20 cellular contexts compared by ENCODE assay signal in genomic region chr12:82857911-82858533, GRCh38.
DNase-seq lines count a peak whose midpoint lies in the region; ATAC-seq and TF ChIP-seq lines count a peak whose summit lies in the region.
"Had no signal": no experiment of that assay in that cellular context is flagged by ENCODE, and none has a peak within 500 bp of the region (broad histone marks: within the 10 kb centered on the region; RNA-seq: fewer than 3 reads in every experiment).

No MANE protein-coding gene starts in this region.

- H3K4me3 Mint-ChIP-seq in endodermal cell = no peak overlapping the region
- H3K4me3 Mint-ChIP-seq in T-helper 2 cell treated with Interferon-gamma antibody and Interleukin-4, amounts not matched to agents 5 μg/mL and 100 μg/mL, for 36 hours = no peak overlapping the region
- H3K4me3 Mint-ChIP-seq: activated CD4-positive, alpha-beta T cell treated with anti-CD3 and anti-CD28 coated beads for 36 hours; naive B cell; type B pancreatic cell had no signal

- peak overlapping the region; percentile 10 for H2BK5ac ChIP-seq in mesenchymal stem cell (ENCODE audit: low read depth, low read length, poor library complexity, severe bottlenecking)

- H2BK15ac ChIP-seq in mesenchymal stem cell (ENCODE audit: low read depth, poor library complexity, severe bottlenecking) = no peak overlapping the region

- H3K23ac ChIP-seq in mesenchymal stem cell (ENCODE audit: low read length in 2 of 2) = no peak overlapping the region

- H3K27me3 Mint-ChIP-seq in endodermal cell (ENCODE audit: insufficient read depth) = no peaks in the 10 kb centered on the region
- no peaks in the 10 kb centered on the region for H3K27me3 Mint-ChIP-seq in T-helper 2 cell treated with Interferon-gamma antibody and Interleukin-4, amounts not matched to agents 5 μg/mL and 100 μg/mL, for 36 hours (ENCODE audit: low read depth)
- H3K27me3 Mint-ChIP-seq: activated CD4-positive, alpha-beta T cell treated with anti-CD3 and anti-CD28 coated beads for 36 hours; naive B cell; type B pancreatic cell had no signal

- DNase-seq in A172 (ENCODE audit: low spot score) = peak; percentile 17
- DNase-seq in endodermal cell = peak; percentile 74
- no peak for DNase-seq in mesenchymal stem cell
- no peak for DNase-seq in T-helper 2 cell treated with Interferon-gamma antibody and Interleukin-4, amounts not matched to agents 5 μg/mL and 100 μg/mL, for 36 hours (ENCODE audit: low spot score)
- no peak for DNase-seq in NCI-H446 treated with DMSO at 0.1 percent for 48 hours (lab: John Stamatoyannopoulos, UW)
- DNase-seq: activated CD4-positive, alpha-beta T cell treated with anti-CD3 and anti-CD28 coated beads for 36 hours; DMS 273 treated with DMSO at 0.1 percent for 48 hours; GDM1; glutamatergic neuron; KG1; naive B cell; NCI-H2029; stimulated activated naive CD8-positive, alpha-beta T cell treated with anti-CD3 and anti-CD28 coated beads, Interleukin-15, Interleukin-2, amounts not matched to agents 100 U/mL and 50 U/mL, for 24 hours had no signal

- H3K27ac Mint-ChIP-seq in endodermal cell = no peak overlapping the region
- no peak overlapping the region for H3K27ac Mint-ChIP-seq in T-helper 2 cell treated with Interferon-gamma antibody and Interleukin-4, amounts not matched to agents 5 μg/mL and 100 μg/mL, for 36 hours
- H3K27ac Mint-ChIP-seq: activated CD4-positive, alpha-beta T cell treated with anti-CD3 and anti-CD28 coated beads for 36 hours; activated T-helper 2 cell treated with anti-CD3 and anti-CD28 coated beads, Interferon-gamma antibody, Interleukin-2, Interleukin-4, amounts not matched to agents 10 μg/mL and 5 μg/mL and 100 μg/mL, durations not matched to agents 14 hours and 24 hours and 36 hours; naive B cell; type B pancreatic cell had no signal

- H3K27me3 ChIP-seq in HUES48 (ENCODE audit: control insufficient read depth, insufficient read depth, low read length) (no peaks in the 10 kb centered on the region), endodermal cell (ENCODE audit: control insufficient read depth, insufficient read depth, low read length, poor library complexity, severe bottlenecking) (no peaks in the 10 kb centered on the region), mesenchymal stem cell (ENCODE audit: control insufficient read depth in 1 of 2, insufficient read depth in 1 of 2, low read length in 2 of 2) (no peaks in the 10 kb centered on the region)
- H3K27me3 ChIP-seq: BLaER1 treated with 17β-estradiol and CSF1 and Interleukin-3, amounts not matched to agents 10 nM and 100 nM had no signal

- H2AFZ ChIP-seq in mesenchymal stem cell (ENCODE audit: low read depth, low read length) = no peak overlapping the region

- no peak overlapping the region for H3K4me2 ChIP-seq in mesenchymal stem cell (ENCODE audit: low read length, poor library complexity, severe bottlenecking)

- peaks cover 6% of the 10 kb centered on the region for H3K36me3 Mint-ChIP-seq in endodermal cell (ENCODE audit: low read depth)
- H3K36me3 Mint-ChIP-seq in T-helper 2 cell treated with Interferon-gamma antibody and Interleukin-4, amounts not matched to agents 5 μg/mL and 100 μg/mL, for 36 hours (ENCODE audit: low read depth) = no peaks in the 10 kb centered on the region
- H3K36me3 Mint-ChIP-seq: naive B cell had no signal

- H3K9me3 Mint-ChIP-seq in endodermal cell = no peaks in the 10 kb centered on the region
- no peaks in the 10 kb centered on the region for H3K9me3 Mint-ChIP-seq in T-helper 2 cell treated with Interferon-gamma antibody and Interleukin-4, amounts not matched to agents 5 μg/mL and 100 μg/mL, for 36 hours
- H3K9me3 Mint-ChIP-seq: activated T-helper 2 cell treated with anti-CD3 and anti-CD28 coated beads, Interferon-gamma antibody, Interleukin-2, Interleukin-4, amounts not matched to agents 10 μg/mL and 5 μg/mL and 100 μg/mL, durations not matched to agents 14 hours and 24 hours and 36 hours had no signal

- peaks cover 1% of the 10 kb centered on the region for H3K79me1 ChIP-seq in mesenchymal stem cell (replicated peaks; ENCODE audit: low read length, poor library complexity, severe bottlenecking)

- H4K8ac ChIP-seq in mesenchymal stem cell (ENCODE audit: low read length) = no peak overlapping the region

- no peak overlapping the region; the same call in 1 of the 2 replicates for H3K9ac ChIP-seq in HUES48 (ENCODE audit: low read depth, low read length)
- no peak overlapping the region for H3K9ac ChIP-seq in endodermal cell (ENCODE audit: extremely low read depth, low read length, poor library complexity, severe bottlenecking)
- no peak overlapping the region for H3K9ac ChIP-seq in mesenchymal stem cell (ENCODE audit: low read length)
- H3K9ac ChIP-seq: BLaER1 treated with 17β-estradiol and CSF1 and Interleukin-3, amounts not matched to agents 10 nM and 100 nM had no signal

- no peak overlapping the region for H3K4ac ChIP-seq in mesenchymal stem cell (ENCODE audit: low read depth in 1 of 2, low read length in 2 of 2)

- ATAC-seq in HG03025 (IDR thresholded peaks at IDR 0.05; ENCODE audit: low FRiP score, unreplicated experiment) (no peak), HG03354 (IDR thresholded peaks at IDR 0.05; ENCODE audit: poor library complexity, severe bottlenecking, unreplicated experiment) (no peak)
- ATAC-seq: activated CD4-positive, alpha-beta T cell treated with anti-CD3 and anti-CD28 coated beads for 36 hours; stimulated activated naive CD8-positive, alpha-beta T cell treated with anti-CD3 and anti-CD28 coated beads, Interleukin-15, Interleukin-2, amounts not matched to agents 100 U/mL and 50 U/mL, for 24 hours had no signal

- H3K36me3 ChIP-seq in HUES48 (ENCODE audit: control insufficient read depth, insufficient read depth, low read length) (no peaks in the 10 kb centered on the region), endodermal cell (ENCODE audit: control insufficient read depth, insufficient read depth, low read length) (no peaks in the 10 kb centered on the region), mesenchymal stem cell (ENCODE audit: control insufficient read depth in 1 of 2, insufficient read depth in 2 of 2, low read depth in 1 of 2, low read length in 2 of 2) (peaks cover 0 to 5% of the 10 kb centered on the region in 2 experiments)
- H3K36me3 ChIP-seq: BLaER1 treated with 17β-estradiol and CSF1 and Interleukin-3, amounts not matched to agents 10 nM and 100 nM had no signal

- peaks cover 13% of the 10 kb centered on the region for H3K4me1 Mint-ChIP-seq in endodermal cell
- H3K4me1 Mint-ChIP-seq in T-helper 2 cell treated with Interferon-gamma antibody and Interleukin-4, amounts not matched to agents 5 μg/mL and 100 μg/mL, for 36 hours (ENCODE audit: low read depth) = no peaks in the 10 kb centered on the region
- H3K4me1 Mint-ChIP-seq: activated CD4-positive, alpha-beta T cell treated with anti-CD3 and anti-CD28 coated beads for 36 hours; naive B cell had no signal

- peaks cover 38% of the 10 kb centered on the region for H3K4me1 ChIP-seq in HUES48 (ENCODE audit: control insufficient read depth, insufficient read depth, low read length)
- H3K4me1 ChIP-seq in endodermal cell (ENCODE audit: control insufficient read depth, insufficient read depth, low read length) = peaks cover 6% of the 10 kb centered on the region
- H3K4me1 ChIP-seq in mesenchymal stem cell (ENCODE audit: control insufficient read depth, insufficient read depth, low read depth, low read length) = peaks cover 6% of the 10 kb centered on the region

- H3K14ac ChIP-seq in mesenchymal stem cell (ENCODE audit: low read length in 2 of 2) = no peak overlapping the region

- no peak for TF ChIP-seq CTCF in endodermal cell (conservative IDR thresholded peaks at IDR 0.05)

- WGBS in endodermal cell (ENCODE audit: insufficient coverage in 1 of 2, insufficient read length in 1 of 2), 2 experiments = 68 to 86% methylated on average over 1 to 10 of the region's 10 CpGs
- WGBS in mesenchymal stem cell = 85% methylated on average over 9 of the region's 10 CpGs

- H3K18ac ChIP-seq in mesenchymal stem cell (ENCODE audit: low read depth in 1 of 2, low read length in 2 of 2) = no peak overlapping the region

- H2BK120ac ChIP-seq in mesenchymal stem cell (ENCODE audit: low read depth, low read length) = no peak overlapping the region

- no peak overlapping the region for H4K91ac ChIP-seq in mesenchymal stem cell (ENCODE audit: low read length)

- H3K4me3 ChIP-seq in HUES48 (ENCODE audit: low read depth, low read length) (peak overlapping the region; percentile 38), endodermal cell (ENCODE audit: low read length) (no peak overlapping the region), mesenchymal stem cell (ENCODE audit: insufficient read depth in 1 of 2, low read depth in 1 of 2, low read length in 2 of 2) (no peak overlapping the region)
- H3K4me3 ChIP-seq: BLaER1 treated with 17β-estradiol and CSF1 and Interleukin-3, amounts not matched to agents 10 nM and 100 nM; lung had no signal

- no peak overlapping the region for H2BK12ac ChIP-seq in mesenchymal stem cell (ENCODE audit: low read length in 2 of 2)

- peak overlapping the region; percentile 94 for H3K27ac ChIP-seq in HUES48 (ENCODE audit: low read depth, low read length)
- H3K27ac ChIP-seq in endodermal cell (ENCODE audit: low read depth, low read length) = no peak overlapping the region
- peak overlapping the region; percentile 54 for H3K27ac ChIP-seq in mesenchymal stem cell (ENCODE audit: low read length, poor library complexity, severe bottlenecking)
- H3K27ac ChIP-seq: BLaER1 treated with 17β-estradiol and CSF1 and Interleukin-3, amounts not matched to agents 10 nM and 100 nM had no signal

- H3K9me3 ChIP-seq in HUES48 (ENCODE audit: control insufficient read depth, insufficient read depth, low read length) = no peaks in the 10 kb centered on the region
- no peaks in the 10 kb centered on the region for H3K9me3 ChIP-seq in endodermal cell (ENCODE audit: control insufficient read depth, low read length)
- no peaks in the 10 kb centered on the region for H3K9me3 ChIP-seq in mesenchymal stem cell (ENCODE audit: control insufficient read depth, low read length)
- H3K9me3 ChIP-seq: BLaER1 treated with 17β-estradiol and CSF1 and Interleukin-3, amounts not matched to agents 10 nM and 100 nM had no signal

- H2AK5ac ChIP-seq in mesenchymal stem cell (ENCODE audit: low read length, severe bottlenecking) = peak overlapping the region; percentile 16

Comparison
In these comparisons a context has a peak if more than half of its experiments do, and no peak if none do; other contexts are left out.
1. DNase-seq: peak in A172 (single experiment) and endodermal cell (single experiment); none in mesenchymal stem cell (single experiment), T-helper 2 cell treated with Interferon-gamma antibody and Interleukin-4, amounts not matched to agents 5 μg/mL and 100 μg/mL, for 36 hours (single experiment) and NCI-H446 treated with DMSO at 0.1 percent for 48 hours (single experiment).